ENCODE assay signal across 1 cellular context in the genomic region with DNA sequence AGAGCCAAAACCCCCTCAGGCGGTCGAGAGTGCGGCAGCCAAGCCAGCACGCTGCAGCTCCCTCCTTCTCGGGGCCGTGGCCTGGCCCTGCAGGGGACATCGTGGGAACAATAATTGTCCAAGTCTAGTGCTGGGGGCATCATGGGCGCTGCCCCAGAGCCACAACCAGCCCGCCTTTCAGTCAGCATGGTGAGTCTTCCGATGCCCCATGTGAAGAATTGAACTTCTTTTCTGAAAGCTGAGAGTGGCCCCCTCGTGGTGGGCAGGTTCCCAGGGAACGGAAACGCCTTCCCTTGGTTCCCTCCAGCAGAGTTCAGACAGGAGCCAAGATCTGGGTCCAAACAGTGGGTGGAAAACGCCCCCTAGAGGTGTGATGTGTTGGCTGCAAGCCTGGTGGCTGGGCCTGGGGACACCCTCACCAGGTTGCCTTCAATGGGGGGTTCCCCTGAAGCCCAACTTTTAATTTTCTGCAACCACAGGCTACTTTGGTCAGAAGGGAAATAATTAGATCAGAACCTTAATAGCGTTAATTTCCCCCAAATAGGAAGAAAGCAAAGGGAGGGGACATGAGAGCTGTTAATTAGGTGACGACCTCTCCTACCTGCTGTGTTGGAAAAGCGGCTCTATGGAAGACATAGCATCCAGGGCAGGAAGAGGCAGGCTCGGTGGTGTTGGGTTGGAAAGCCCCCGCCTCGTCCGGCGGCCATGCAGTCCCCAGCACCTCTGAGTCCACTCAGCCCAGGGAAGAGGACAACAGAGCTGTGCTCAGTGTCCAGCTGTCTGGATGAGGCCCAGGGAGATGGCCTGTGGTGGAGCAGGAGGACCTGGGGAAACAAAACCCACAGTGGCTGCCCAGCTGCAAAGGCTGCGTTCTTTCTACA.
TF ChIP-seq lines count a peak whose summit lies in the region.

No MANE protein-coding gene starts in this region.

TF ChIP-seq in HepG2, 621 proteins besides CTCF, POLR2A, EP300 and RAD21 (continued from another document and continues in another):
- TF ChIP-seq, protein P1, sequence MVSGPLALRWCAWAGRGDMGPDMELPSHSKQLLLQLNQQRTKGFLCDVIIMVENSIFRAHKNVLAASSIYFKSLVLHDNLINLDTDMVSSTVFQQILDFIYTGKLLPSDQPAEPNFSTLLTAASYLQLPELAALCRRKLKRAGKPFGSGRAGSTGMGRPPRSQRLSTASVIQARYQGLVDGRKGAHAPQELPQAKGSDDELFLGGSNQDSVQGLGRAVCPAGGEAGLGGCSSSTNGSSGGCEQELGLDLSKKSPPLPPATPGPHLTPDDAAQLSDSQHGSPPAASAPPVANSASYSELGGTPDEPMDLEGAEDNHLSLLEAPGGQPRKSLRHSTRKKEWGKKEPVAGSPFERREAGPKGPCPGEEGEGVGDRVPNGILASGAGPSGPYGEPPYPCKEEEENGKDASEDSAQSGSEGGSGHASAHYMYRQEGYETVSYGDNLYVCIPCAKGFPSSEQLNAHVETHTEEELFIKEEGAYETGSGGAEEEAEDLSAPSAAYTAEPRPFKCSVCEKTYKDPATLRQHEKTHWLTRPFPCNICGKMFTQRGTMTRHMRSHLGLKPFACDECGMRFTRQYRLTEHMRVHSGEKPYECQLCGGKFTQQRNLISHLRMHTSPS (CRISPR knock-in tag; IDR thresholded peaks at IDR 0.05; ENCODE audit: low read depth), result peak; percentile 50; the same call in 1 of the 2 replicates
- no peak for TF ChIP-seq POLR2G (IDR thresholded peaks at IDR 0.05; ENCODE audit: low read depth, low read length)
- TF ChIP-seq KLF15 (CRISPR knock-in tag; IDR thresholded peaks at IDR 0.05; ENCODE audit: borderline replicate concordance), result peak; percentile 60; the same call in 1 of the 2 replicates
- no peak for TF ChIP-seq NFRKB (IDR thresholded peaks at IDR 0.05)
- no peak for TF ChIP-seq CBFB (CRISPR knock-in tag; IDR thresholded peaks at IDR 0.05)
- TF ChIP-seq, protein P2, sequence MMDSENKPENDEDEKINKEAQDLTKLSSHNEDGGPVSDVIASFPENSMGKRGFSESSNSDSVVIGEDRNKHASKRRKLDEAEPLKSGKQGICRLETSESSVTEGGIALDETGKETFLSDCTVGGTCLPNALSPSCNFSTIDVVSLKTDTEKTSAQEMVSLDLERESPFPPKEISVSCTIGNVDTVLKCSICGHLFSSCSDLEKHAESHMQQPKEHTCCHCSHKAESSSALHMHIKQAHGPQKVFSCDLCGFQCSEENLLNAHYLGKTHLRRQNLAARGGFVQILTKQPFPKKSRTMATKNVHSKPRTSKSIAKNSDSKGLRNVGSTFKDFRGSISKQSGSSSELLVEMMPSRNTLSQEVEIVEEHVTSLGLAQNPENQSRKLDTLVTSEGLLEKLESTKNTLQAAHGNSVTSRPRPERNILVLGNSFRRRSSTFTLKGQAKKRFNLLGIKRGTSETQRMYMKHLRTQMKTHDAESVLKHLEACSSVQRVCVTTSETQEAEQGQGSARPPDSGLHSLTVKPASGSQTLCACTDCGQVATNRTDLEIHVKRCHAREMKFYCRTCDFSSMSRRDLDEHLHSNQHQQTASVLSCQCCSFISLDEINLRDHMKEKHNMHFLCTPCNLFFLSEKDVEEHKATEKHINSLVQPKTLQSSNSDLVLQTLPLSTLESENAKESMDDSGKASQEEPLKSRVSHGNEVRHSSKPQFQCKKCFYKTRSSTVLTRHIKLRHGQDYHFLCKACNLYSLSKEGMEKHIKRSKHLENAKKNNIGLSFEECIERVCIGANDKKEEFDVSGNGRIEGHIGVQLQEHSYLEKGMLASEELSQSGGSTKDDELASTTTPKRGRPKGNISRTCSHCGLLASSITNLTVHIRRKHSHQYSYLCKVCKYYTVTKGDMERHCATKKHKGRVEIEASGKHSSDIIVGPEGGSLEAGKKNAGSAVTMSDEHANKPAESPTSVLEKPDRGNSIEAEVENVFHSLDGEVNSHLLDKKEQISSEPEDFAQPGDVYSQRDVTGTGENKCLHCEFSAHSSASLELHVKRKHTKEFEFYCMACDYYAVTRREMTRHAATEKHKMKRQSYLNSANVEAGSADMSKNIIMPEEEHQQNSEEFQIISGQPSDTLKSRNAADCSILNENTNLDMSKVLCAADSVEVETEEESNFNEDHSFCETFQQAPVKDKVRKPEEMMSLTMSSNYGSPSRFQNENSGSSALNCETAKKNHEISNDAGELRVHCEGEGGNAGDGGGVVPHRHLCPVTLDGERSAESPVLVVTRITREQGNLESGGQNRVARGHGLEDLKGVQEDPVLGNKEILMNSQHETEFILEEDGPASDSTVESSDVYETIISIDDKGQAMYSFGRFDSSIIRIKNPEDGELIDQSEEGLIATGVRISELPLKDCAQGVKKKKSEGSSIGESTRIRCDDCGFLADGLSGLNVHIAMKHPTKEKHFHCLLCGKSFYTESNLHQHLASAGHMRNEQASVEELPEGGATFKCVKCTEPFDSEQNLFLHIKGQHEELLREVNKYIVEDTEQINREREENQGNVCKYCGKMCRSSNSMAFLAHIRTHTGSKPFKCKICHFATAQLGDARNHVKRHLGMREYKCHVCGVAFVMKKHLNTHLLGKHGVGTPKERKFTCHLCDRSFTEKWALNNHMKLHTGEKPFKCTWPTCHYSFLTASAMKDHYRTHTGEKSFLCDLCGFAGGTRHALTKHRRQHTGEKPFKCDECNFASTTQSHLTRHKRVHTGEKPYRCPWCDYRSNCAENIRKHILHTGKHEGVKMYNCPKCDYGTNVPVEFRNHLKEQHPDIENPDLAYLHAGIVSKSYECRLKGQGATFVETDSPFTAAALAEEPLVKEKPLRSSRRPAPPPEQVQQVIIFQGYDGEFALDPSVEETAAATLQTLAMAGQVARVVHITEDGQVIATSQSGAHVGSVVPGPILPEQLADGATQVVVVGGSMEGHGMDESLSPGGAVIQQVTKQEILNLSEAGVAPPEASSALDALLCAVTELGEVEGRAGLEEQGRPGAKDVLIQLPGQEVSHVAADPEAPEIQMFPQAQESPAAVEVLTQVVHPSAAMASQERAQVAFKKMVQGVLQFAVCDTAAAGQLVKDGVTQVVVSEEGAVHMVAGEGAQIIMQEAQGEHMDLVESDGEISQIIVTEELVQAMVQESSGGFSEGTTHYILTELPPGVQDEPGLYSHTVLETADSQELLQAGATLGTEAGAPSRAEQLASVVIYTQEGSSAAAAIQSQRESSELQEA (CRISPR knock-in tag; IDR thresholded peaks at IDR 0.05; ENCODE audit: not compliant biosample characterization), result no peak
- TF ChIP-seq AHR (CRISPR knock-in tag; IDR thresholded peaks at IDR 0.05), result peak; percentile 64; the same call in 1 of the 2 replicates
- TF ChIP-seq ZNF891 (CRISPR knock-in tag; IDR thresholded peaks at IDR 0.05), result peak; percentile 18; the same call in 1 of the 2 replicates
- TF ChIP-seq, protein P3, sequence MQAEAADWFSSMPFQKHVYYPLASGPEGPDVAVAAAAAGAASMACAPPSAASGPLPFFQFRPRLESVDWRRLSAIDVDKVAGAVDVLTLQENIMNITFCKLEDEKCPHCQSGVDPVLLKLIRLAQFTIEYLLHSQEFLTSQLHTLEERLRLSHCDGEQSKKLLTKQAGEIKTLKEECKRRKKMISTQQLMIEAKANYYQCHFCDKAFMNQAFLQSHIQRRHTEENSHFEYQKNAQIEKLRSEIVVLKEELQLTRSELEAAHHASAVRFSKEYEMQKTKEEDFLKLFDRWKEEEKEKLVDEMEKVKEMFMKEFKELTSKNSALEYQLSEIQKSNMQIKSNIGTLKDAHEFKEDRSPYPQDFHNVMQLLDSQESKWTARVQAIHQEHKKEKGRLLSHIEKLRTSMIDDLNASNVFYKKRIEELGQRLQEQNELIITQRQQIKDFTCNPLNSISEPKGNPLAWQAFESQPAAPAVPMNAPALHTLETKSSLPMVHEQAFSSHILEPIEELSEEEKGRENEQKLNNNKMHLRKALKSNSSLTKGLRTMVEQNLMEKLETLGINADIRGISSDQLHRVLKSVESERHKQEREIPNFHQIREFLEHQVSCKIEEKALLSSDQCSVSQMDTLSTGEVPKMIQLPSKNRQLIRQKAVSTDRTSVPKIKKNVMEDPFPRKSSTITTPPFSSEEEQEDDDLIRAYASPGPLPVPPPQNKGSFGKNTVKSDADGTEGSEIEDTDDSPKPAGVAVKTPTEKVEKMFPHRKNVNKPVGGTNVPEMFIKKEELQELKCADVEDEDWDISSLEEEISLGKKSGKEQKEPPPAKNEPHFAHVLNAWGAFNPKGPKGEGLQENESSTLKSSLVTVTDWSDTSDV (CRISPR knock-in tag; IDR thresholded peaks at IDR 0.05), result no peak
- TF ChIP-seq, protein P4, sequence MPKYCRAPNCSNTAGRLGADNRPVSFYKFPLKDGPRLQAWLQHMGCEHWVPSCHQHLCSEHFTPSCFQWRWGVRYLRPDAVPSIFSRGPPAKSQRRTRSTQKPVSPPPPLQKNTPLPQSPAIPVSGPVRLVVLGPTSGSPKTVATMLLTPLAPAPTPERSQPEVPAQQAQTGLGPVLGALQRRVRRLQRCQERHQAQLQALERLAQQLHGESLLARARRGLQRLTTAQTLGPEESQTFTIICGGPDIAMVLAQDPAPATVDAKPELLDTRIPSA (CRISPR knock-in tag; IDR thresholded peaks at IDR 0.05; ENCODE audit: borderline replicate concordance), result no peak
- no peak for TF ChIP-seq ZNF296 (CRISPR knock-in tag; conservative IDR thresholded peaks at IDR 0.05)
- no peak for TF ChIP-seq ZNF160 (CRISPR knock-in tag; IDR thresholded peaks at IDR 0.05)
- TF ChIP-seq, protein P5, sequence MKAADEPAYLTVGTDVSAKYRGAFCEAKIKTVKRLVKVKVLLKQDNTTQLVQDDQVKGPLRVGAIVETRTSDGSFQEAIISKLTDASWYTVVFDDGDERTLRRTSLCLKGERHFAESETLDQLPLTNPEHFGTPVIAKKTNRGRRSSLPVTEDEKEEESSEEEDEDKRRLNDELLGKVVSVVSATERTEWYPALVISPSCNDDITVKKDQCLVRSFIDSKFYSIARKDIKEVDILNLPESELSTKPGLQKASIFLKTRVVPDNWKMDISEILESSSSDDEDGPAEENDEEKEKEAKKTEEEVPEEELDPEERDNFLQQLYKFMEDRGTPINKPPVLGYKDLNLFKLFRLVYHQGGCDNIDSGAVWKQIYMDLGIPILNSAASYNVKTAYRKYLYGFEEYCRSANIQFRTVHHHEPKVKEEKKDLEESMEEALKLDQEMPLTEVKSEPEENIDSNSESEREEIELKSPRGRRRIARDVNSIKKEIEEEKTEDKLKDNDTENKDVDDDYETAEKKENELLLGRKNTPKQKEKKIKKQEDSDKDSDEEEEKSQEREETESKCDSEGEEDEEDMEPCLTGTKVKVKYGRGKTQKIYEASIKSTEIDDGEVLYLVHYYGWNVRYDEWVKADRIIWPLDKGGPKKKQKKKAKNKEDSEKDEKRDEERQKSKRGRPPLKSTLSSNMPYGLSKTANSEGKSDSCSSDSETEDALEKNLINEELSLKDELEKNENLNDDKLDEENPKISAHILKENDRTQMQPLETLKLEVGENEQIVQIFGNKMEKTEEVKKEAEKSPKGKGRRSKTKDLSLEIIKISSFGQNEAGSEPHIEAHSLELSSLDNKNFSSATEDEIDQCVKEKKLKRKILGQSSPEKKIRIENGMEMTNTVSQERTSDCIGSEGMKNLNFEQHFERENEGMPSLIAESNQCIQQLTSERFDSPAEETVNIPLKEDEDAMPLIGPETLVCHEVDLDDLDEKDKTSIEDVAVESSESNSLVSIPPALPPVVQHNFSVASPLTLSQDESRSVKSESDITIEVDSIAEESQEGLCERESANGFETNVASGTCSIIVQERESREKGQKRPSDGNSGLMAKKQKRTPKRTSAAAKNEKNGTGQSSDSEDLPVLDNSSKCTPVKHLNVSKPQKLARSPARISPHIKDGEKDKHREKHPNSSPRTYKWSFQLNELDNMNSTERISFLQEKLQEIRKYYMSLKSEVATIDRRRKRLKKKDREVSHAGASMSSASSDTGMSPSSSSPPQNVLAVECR (CRISPR knock-in tag; IDR thresholded peaks at IDR 0.05; ENCODE audit: borderline replicate concordance), result no peak; the same call in 1 of the 2 replicates
- TF ChIP-seq, protein P6, sequence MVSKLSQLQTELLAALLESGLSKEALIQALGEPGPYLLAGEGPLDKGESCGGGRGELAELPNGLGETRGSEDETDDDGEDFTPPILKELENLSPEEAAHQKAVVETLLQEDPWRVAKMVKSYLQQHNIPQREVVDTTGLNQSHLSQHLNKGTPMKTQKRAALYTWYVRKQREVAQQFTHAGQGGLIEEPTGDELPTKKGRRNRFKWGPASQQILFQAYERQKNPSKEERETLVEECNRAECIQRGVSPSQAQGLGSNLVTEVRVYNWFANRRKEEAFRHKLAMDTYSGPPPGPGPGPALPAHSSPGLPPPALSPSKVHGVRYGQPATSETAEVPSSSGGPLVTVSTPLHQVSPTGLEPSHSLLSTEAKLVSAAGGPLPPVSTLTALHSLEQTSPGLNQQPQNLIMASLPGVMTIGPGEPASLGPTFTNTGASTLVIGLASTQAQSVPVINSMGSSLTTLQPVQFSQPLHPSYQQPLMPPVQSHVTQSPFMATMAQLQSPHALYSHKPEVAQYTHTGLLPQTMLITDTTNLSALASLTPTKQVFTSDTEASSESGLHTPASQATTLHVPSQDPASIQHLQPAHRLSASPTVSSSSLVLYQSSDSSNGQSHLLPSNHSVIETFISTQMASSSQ (IDR thresholded peaks at IDR 0.05; ENCODE audit: low read depth), result no peak
- TF ChIP-seq, protein P6 (CRISPR knock-in tag; IDR thresholded peaks at IDR 0.05; ENCODE audit: borderline replicate concordance), result no peak
- TF ChIP-seq, protein P7, sequence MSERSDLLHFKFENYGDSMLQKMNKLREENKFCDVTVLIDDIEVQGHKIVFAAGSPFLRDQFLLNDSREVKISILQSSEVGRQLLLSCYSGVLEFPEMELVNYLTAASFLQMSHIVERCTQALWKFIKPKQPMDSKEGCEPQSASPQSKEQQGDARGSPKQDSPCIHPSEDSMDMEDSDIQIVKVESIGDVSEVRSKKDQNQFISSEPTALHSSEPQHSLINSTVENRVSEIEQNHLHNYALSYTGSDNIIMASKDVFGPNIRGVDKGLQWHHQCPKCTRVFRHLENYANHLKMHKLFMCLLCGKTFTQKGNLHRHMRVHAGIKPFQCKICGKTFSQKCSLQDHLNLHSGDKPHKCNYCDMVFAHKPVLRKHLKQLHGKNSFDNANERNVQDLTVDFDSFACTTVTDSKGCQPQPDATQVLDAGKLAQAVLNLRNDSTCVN (CRISPR knock-in tag; IDR thresholded peaks at IDR 0.05; ENCODE audit: borderline replicate concordance), result no peak
- no peak for TF ChIP-seq ATF1 (CRISPR knock-in tag; IDR thresholded peaks at IDR 0.05)
